25 cellular contexts compared by ENCODE assay signal in genomic region chr7:114409750-114410149, GRCh38. TPM values are rescaled to one million over a fixed set of nuclear protein-coding genes. Genes with fewer than 3 reads are reported as not detected.
DNase-seq lines count a peak whose midpoint lies in the region; ATAC-seq lines count a peak whose summit lies in the region.
"Had no signal": no experiment of that assay in that cellular context is flagged by ENCODE, and none has a peak within 500 bp of the region (broad histone marks: within the 10 kb centered on the region; RNA-seq: fewer than 3 reads in every experiment).

No MANE protein-coding gene starts in this region.

- no peaks in the 10 kb centered on the region for H3K36me3 ChIP-seq in rectal smooth muscle tissue (ENCODE audit: control insufficient read depth, insufficient read depth, low read length)
- H3K36me3 ChIP-seq: SJCRH30, vagina, WERI-Rb-1 had no signal

- no peaks in the 10 kb centered on the region for H3K36me3 Mint-ChIP-seq in activated T-helper 1 cell treated with anti-CD3 and anti-CD28 coated beads, Interleukin-12 subunit alpha, Interleukin-12 subunit beta, Interleukin-2, Interleukin-4 antibody, amounts not matched to agents 30 ng/mL and 10 ng/mL and 1 ng/mL, durations not matched to agents 14 hours and 24 hours and 36 hours (ENCODE audit: low read depth)
- H3K36me3 Mint-ChIP-seq: CD8-positive, alpha-beta T cell had no signal

- intact Hi-C loops in left colon (cut with DNase I, micrococcal nuclease): no loop called here
- intact Hi-C loops in activated T-helper 1 cell treated with anti-CD3 and anti-CD28 coated beads, Interleukin-12 subunit alpha, Interleukin-12 subunit beta, Interleukin-2, Interleukin-4 antibody, amounts not matched to agents 30 ng/mL and 10 ng/mL and 1 ng/mL, durations not matched to agents 14 hours and 24 hours and 36 hours (cut with micrococcal nuclease): loop anchor here (10.0 kb wide), 1 partner anchor 325 kb away; no protein-coding TSS in a partner anchor

- H3K4me3 Mint-ChIP-seq in activated T-helper 1 cell treated with anti-CD3 and anti-CD28 coated beads, Interleukin-12 subunit alpha, Interleukin-12 subunit beta, Interleukin-2, Interleukin-4 antibody, amounts not matched to agents 30 ng/mL and 10 ng/mL and 1 ng/mL, durations not matched to agents 14 hours and 24 hours and 36 hours: no peak overlapping the region
- H3K4me3 Mint-ChIP-seq: CD8-positive, alpha-beta T cell; nephron; T-helper 1 cell treated with Interleukin-12 subunit alpha and Interleukin-12 subunit beta and Interleukin-4 antibody, amounts not matched to agents 30 μg/mL and 1 μg/mL, for 36 hours had no signal

- peak; percentile 47 for ATAC-seq in esophagus mucosa
- no peak for ATAC-seq in HG03378 (IDR thresholded peaks at IDR 0.05; ENCODE audit: unreplicated experiment)
- ATAC-seq in left colon: no peak
- ATAC-seq: CD8-positive, alpha-beta T cell had no signal

- H3K27me3 ChIP-seq in rectal smooth muscle tissue (ENCODE audit: control insufficient read depth, insufficient read depth, low read length): no peaks in the 10 kb centered on the region
- H3K27me3 ChIP-seq: SJCRH30, vagina had no signal

- no peak overlapping the region for H3K27ac Mint-ChIP-seq in activated T-helper 1 cell treated with anti-CD3 and anti-CD28 coated beads, Interleukin-12 subunit alpha, Interleukin-12 subunit beta, Interleukin-2, Interleukin-4 antibody, amounts not matched to agents 30 ng/mL and 10 ng/mL and 1 ng/mL, durations not matched to agents 14 hours and 24 hours and 36 hours
- H3K27ac Mint-ChIP-seq: CD8-positive, alpha-beta T cell; nephron; T-helper 1 cell treated with Interleukin-12 subunit alpha and Interleukin-12 subunit beta and Interleukin-4 antibody, amounts not matched to agents 30 μg/mL and 1 μg/mL, for 36 hours had no signal

- no peaks in the 10 kb centered on the region for H3K4me1 Mint-ChIP-seq in activated T-helper 1 cell treated with anti-CD3 and anti-CD28 coated beads, Interleukin-12 subunit alpha, Interleukin-12 subunit beta, Interleukin-2, Interleukin-4 antibody, amounts not matched to agents 30 ng/mL and 10 ng/mL and 1 ng/mL, durations not matched to agents 14 hours and 24 hours and 36 hours (ENCODE audit: low read depth)

- DNase-seq in Daoy (ENCODE audit: low read depth) (peak; percentile 47), NCI-H69 (lab: John Stamatoyannopoulos, UW) (peak; percentile 44), left colon (no peak)
- DNase-seq in activated T-helper 1 cell treated with anti-CD3 and anti-CD28 coated beads, Interleukin-12 subunit alpha, Interleukin-12 subunit beta, Interleukin-2, Interleukin-4 antibody, amounts not matched to agents 30 ng/mL and 10 ng/mL and 1 ng/mL, durations not matched to agents 14 hours and 24 hours and 36 hours (ENCODE audit: low spot score): no peak
- no peak for DNase-seq in activated CD8-positive, alpha-beta memory T cell treated with anti-CD3 and anti-CD28 coated beads, Interleukin-2, amount 50 U/mL, for 48 hours
- DNase-seq: activated CD4-positive, alpha-beta T cell treated with anti-CD3 and anti-CD28 coated beads, Interleukin-2, amount 50 U/mL, for 4 hours; activated naive CD4-positive, alpha-beta T cell; CD8-positive, alpha-beta T cell; DMS79; effector memory CD4-positive, alpha-beta T cell; KG1; NCI-H1105 treated with DMSO at 0.1 percent for 48 hours; NCI-H526; SJCRH30; stimulated activated CD4-positive, alpha-beta T cell treated with anti-CD3 and anti-CD28 coated beads, Interleukin-4, amount 100 ng/mL, for 24 hours; substantia nigra; WERI-Rb-1 had no signal

- H3K4me3 ChIP-seq in rectal smooth muscle tissue (ENCODE audit: low read length): no peak overlapping the region
- H3K4me3 ChIP-seq: SJCRH30, smooth muscle cell, vagina had no signal

- peak overlapping the region; percentile 84 for H3K27ac ChIP-seq in rectal smooth muscle tissue (ENCODE audit: low read depth, low read length)
- H3K27ac ChIP-seq: SJCRH30, vagina, WERI-Rb-1 had no signal

- no peaks in the 10 kb centered on the region for H3K9me3 Mint-ChIP-seq in activated T-helper 1 cell treated with anti-CD3 and anti-CD28 coated beads, Interleukin-12 subunit alpha, Interleukin-12 subunit beta, Interleukin-2, Interleukin-4 antibody, amounts not matched to agents 30 ng/mL and 10 ng/mL and 1 ng/mL, durations not matched to agents 14 hours and 24 hours and 36 hours
- H3K9me3 Mint-ChIP-seq: CD8-positive, alpha-beta T cell; nephron; T-helper 1 cell treated with Interleukin-12 subunit alpha and Interleukin-12 subunit beta and Interleukin-4 antibody, amounts not matched to agents 30 μg/mL and 1 μg/mL, for 36 hours had no signal

- H3K9ac ChIP-seq in rectal smooth muscle tissue (ENCODE audit: low read length): no peak overlapping the region

- peaks cover 14% of the 10 kb centered on the region for H3K4me1 ChIP-seq in rectal smooth muscle tissue (ENCODE audit: control insufficient read depth, insufficient read depth, low read length)
- H3K4me1 ChIP-seq: vagina had no signal

- peaks cover 3% of the 10 kb centered on the region for H3K27me3 Mint-ChIP-seq in activated T-helper 1 cell treated with anti-CD3 and anti-CD28 coated beads, Interleukin-12 subunit alpha, Interleukin-12 subunit beta, Interleukin-2, Interleukin-4 antibody, amounts not matched to agents 30 ng/mL and 10 ng/mL and 1 ng/mL, durations not matched to agents 14 hours and 24 hours and 36 hours (ENCODE audit: insufficient read depth)

RNA-seq across cellular contexts. Expression of gene FOXP2, which starts 4.9 kb away (rescaled TPM):
- total RNA-seq in Daoy (2014; rRNA removed; shearing (Covaris generic)): 0.09 and 1.7 TPM in 2 replicates
- total RNA-seq in esophagus mucosa (5.0 TPM), left colon (10 to 100 TPM; 12.8 to 21.1 TPM)
- total RNA-seq in activated T-helper 1 cell treated with anti-CD3 and anti-CD28 coated beads, Interleukin-12 subunit alpha, Interleukin-12 subunit beta, Interleukin-2, Interleukin-4 antibody, amounts not matched to agents 30 ng/mL and 10 ng/mL and 1 ng/mL, durations not matched to agents 14 hours and 24 hours and 36 hours: not detected in 2 replicates
- total RNA-seq: CD8-positive, alpha-beta T cell; OCI-LY7 had no signal

Comparison
In these comparisons a context has a peak if more than half of its experiments do, and no peak if none do; other contexts are left out.
1. DNase-seq: peak in Daoy (single experiment) and NCI-H69 (single experiment); none in left colon (0 of 2), activated T-helper 1 cell treated with anti-CD3 and anti-CD28 coated beads, Interleukin-12 subunit alpha, Interleukin-12 subunit beta, Interleukin-2, Interleukin-4 antibody, amounts not matched to agents 30 ng/mL and 10 ng/mL and 1 ng/mL, durations not matched to agents 14 hours and 24 hours and 36 hours (single experiment) and activated CD8-positive, alpha-beta memory T cell treated with anti-CD3 and anti-CD28 coated beads, Interleukin-2, amount 50 U/mL, for 48 hours (single experiment).